ENCODE assay signal across 21 cellular contexts in genomic region chr4:187167126-187167525, GRCh38.
"Had no signal": no experiment of that assay in that cellular context is flagged by ENCODE, and none has a peak within 500 bp of the region (broad histone marks: within the 10 kb centered on the region; RNA-seq: fewer than 3 reads in every experiment).

No MANE protein-coding gene starts in this region.

- H3K4me3 ChIP-seq: body of pancreas, left ventricle myocardium inferior, right lobe of liver, smooth muscle cell, testis had no signal

- ATAC-seq: activated CD8-positive, alpha-beta T cell treated with anti-CD3 and anti-CD28 coated beads for 36 hours; activated T-helper 17 cell treated with anti-CD3 and anti-CD28 coated beads, Interleukin-2, amount 50 U/mL, for 72 hours; body of pancreas; effector memory CD8-positive, alpha-beta T cell; naive thymus-derived CD8-positive, alpha-beta T cell; right lobe of liver; stimulated activated effector memory CD8-positive, alpha-beta T cell treated with anti-CD3 and anti-CD28 coated beads, Interleukin-12 subunit alpha, Interleukin-12 subunit beta, amount 100 ng/mL, for 72 hours had no signal

- H3K27ac ChIP-seq: body of pancreas, left ventricle myocardium inferior, neutrophil, parathyroid adenoma, right lobe of liver, testis had no signal

- H3K79me2 ChIP-seq: parathyroid adenoma had no signal

- H3K27me3 ChIP-seq: body of pancreas, neutrophil, right lobe of liver, testis had no signal

- H3K9ac ChIP-seq: parathyroid adenoma had no signal

- H3K4me2 ChIP-seq: smooth muscle cell had no signal

- H2AFZ ChIP-seq: parathyroid adenoma had no signal

- DNase-seq: activated CD4-positive, alpha-beta T cell treated with anti-CD3 and anti-CD28 coated beads, Interleukin-2, amount 10 ng/mL, durations not matched to agents 24 days and 14 days; activated CD8-positive, alpha-beta T cell treated with anti-CD3 and anti-CD28 coated beads for 36 hours; activated naive CD4-positive, alpha-beta T cell; activated naive CD8-positive, alpha-beta T cell treated with anti-CD3 and anti-CD28 coated beads for 36 hours; activated T-cell treated with anti-CD3 and anti-CD28 coated beads, Interleukin-2, amount 50 U/mL, for 1 hour; amniotic stem cell; body of pancreas; effector memory CD8-positive, alpha-beta T cell; hypothalamus; islet precursor cell; left ventricle myocardium inferior; naive thymus-derived CD8-positive, alpha-beta T cell; right lobe of liver; stimulated activated CD4-positive, alpha-beta T cell treated with anti-CD3 and anti-CD28 coated beads, Interleukin-4, amount 100 ng/mL, for 1 hour; T1000; testis had no signal

- H3K9me3 ChIP-seq: body of pancreas, left ventricle myocardium inferior, neutrophil, right lobe of liver, testis had no signal

- H3K36me3 ChIP-seq: left ventricle myocardium inferior, neutrophil, right lobe of liver had no signal

- H3K4me1 ChIP-seq: body of pancreas, left ventricle myocardium inferior, parathyroid adenoma, right lobe of liver, testis had no signal
